In genomic region chr1:26283226-26283853, GRCh38 we compare ENCODE assay signal across 11 cellular contexts. TPM values are rescaled to one million over a fixed set of nuclear protein-coding genes. Genes with fewer than 3 reads are reported as not detected.
DNase-seq lines count a peak whose midpoint lies in the region; ATAC-seq lines count a peak whose summit lies in the region.
"Had no signal": no experiment of that assay in that cellular context is flagged by ENCODE, and none has a peak within 500 bp of the region (broad histone marks: within the 10 kb centered on the region; RNA-seq: fewer than 3 reads in every experiment).

No MANE protein-coding gene starts in this region.

- no peaks in the 10 kb centered on the region for H3K9me3 ChIP-seq in mesenchymal stem cell (ENCODE audit: control insufficient read depth, low read length)
- no peaks in the 10 kb centered on the region for H3K9me3 ChIP-seq in thymus (ENCODE audit: control insufficient read depth)
- H3K9me3 ChIP-seq: heart right ventricle, MG63 had no signal

- H3K27me3 Mint-ChIP-seq in activated CD8-positive, alpha-beta memory T cell treated with anti-CD3 and anti-CD28 coated beads, Interleukin-2, amount 10 ng/mL, durations not matched to agents 7 days and 5 days, result no peaks in the 10 kb centered on the region
- H3K27me3 Mint-ChIP-seq in activated T-cell treated with anti-CD3 and anti-CD28 coated beads, Interleukin-2, amount 50 U/mL, for 72 hours (ENCODE audit: low read depth), result no peaks in the 10 kb centered on the region

- H2BK120ac ChIP-seq in mesenchymal stem cell (ENCODE audit: low read depth, low read length), result no peak overlapping the region

- no peak for ATAC-seq in activated CD8-positive, alpha-beta memory T cell treated with anti-CD3 and anti-CD28 coated beads, Interleukin-2, amount 10 ng/mL, durations not matched to agents 7 days and 5 days
- ATAC-seq in activated T-cell treated with anti-CD3 and anti-CD28 coated beads, Interleukin-2, amount 50 U/mL, for 72 hours (replicated peaks in 1 of 2), result no peak
- no peak for ATAC-seq in GM19351 (IDR thresholded peaks at IDR 0.05; ENCODE audit: unreplicated experiment)
- ATAC-seq: heart right ventricle had no signal

- H2AK5ac ChIP-seq in mesenchymal stem cell (ENCODE audit: low read length, severe bottlenecking), result peak overlapping the region; percentile 34

- peak overlapping the region; percentile 75 for H3K9ac ChIP-seq in mesenchymal stem cell (ENCODE audit: low read length)

- H3K36me3 ChIP-seq in mesenchymal stem cell (ENCODE audit: control insufficient read depth in 1 of 2, insufficient read depth in 2 of 2, low read depth in 1 of 2, low read length in 2 of 2) (peaks cover 24 to 31% of the 10 kb centered on the region in 2 experiments), thymus (ENCODE audit: control insufficient read depth, insufficient read depth) (peaks cover 20% of the 10 kb centered on the region)

- no peak overlapping the region for H3K4ac ChIP-seq in mesenchymal stem cell (ENCODE audit: low read depth in 1 of 2, low read length in 2 of 2)

- DNase-seq in activated CD8-positive, alpha-beta memory T cell treated with anti-CD3 and anti-CD28 coated beads, Interleukin-2, amount 10 ng/mL, durations not matched to agents 7 days and 5 days, result no peak
- no peak for DNase-seq in activated CD8-positive, alpha-beta memory T cell treated with anti-CD3 and anti-CD28 coated beads, Interleukin-2, amount 50 U/mL, for 4 hours
- DNase-seq in activated T-cell treated with anti-CD3 and anti-CD28 coated beads, Interleukin-2, amount 50 U/mL, for 72 hours, result no peak
- DNase-seq in mesenchymal stem cell, result no peak
- DNase-seq in AG20443 (ENCODE audit: low spot score), result no peak
- DNase-seq in COLO829 (ENCODE audit: low spot score), result no peak
- DNase-seq: heart right ventricle; MG63; stimulated activated CD4-positive, alpha-beta T cell treated with anti-CD3 and anti-CD28 coated beads, Interleukin-4, amount 100 ng/mL, for 1 hour had no signal

- H4K8ac ChIP-seq in mesenchymal stem cell (ENCODE audit: low read length), result no peak overlapping the region

- H3K4me3 ChIP-seq in mesenchymal stem cell (ENCODE audit: insufficient read depth in 1 of 2, low read depth in 1 of 2, low read length in 2 of 2) (no peak overlapping the region), thymus (ENCODE audit: low read length) (no peak overlapping the region)
- H3K4me3 ChIP-seq: MG63 had no signal

- H3K9me3 Mint-ChIP-seq in activated CD8-positive, alpha-beta memory T cell treated with anti-CD3 and anti-CD28 coated beads, Interleukin-2, amount 10 ng/mL, durations not matched to agents 7 days and 5 days (ENCODE audit: low read depth), result no peaks in the 10 kb centered on the region
- no peaks in the 10 kb centered on the region for H3K9me3 Mint-ChIP-seq in activated T-cell treated with anti-CD3 and anti-CD28 coated beads, Interleukin-2, amount 50 U/mL, for 72 hours

- H3K18ac ChIP-seq in mesenchymal stem cell (ENCODE audit: low read depth in 1 of 2, low read length in 2 of 2), result peak overlapping the region in 1 of 2 experiments; percentile 13

- peaks cover 49% of the 10 kb centered on the region for H3K36me3 Mint-ChIP-seq in activated CD8-positive, alpha-beta memory T cell treated with anti-CD3 and anti-CD28 coated beads, Interleukin-2, amount 10 ng/mL, durations not matched to agents 7 days and 5 days
- peaks cover 2 to 14% of the 10 kb centered on the region in 2 donors for H3K36me3 Mint-ChIP-seq in activated T-cell treated with anti-CD3 and anti-CD28 coated beads, Interleukin-2, amount 50 U/mL, for 72 hours (ENCODE audit: insufficient read depth in 2 of 2)

- CTCF ChIA-PET in activated CD8-positive, alpha-beta memory T cell treated with anti-CD3 and anti-CD28 coated beads, Interleukin-2, amount 10 ng/mL, durations not matched to agents 7 days and 5 days (lab: Charles Lee), result interaction anchor here (0.9 to 21.9 kb wide), 9 partner anchors 7 to 133 kb away, joined by 3 to 1010 read pairs (median 96); partner anchors contain the start of genes CD52, CEP85, UBXN11 and ZNF683

- peaks cover 86% of the 10 kb centered on the region for H3K4me1 Mint-ChIP-seq in activated CD8-positive, alpha-beta memory T cell treated with anti-CD3 and anti-CD28 coated beads, Interleukin-2, amount 10 ng/mL, durations not matched to agents 7 days and 5 days
- H3K4me1 Mint-ChIP-seq in activated T-cell treated with anti-CD3 and anti-CD28 coated beads, Interleukin-2, amount 50 U/mL, for 72 hours (ENCODE audit: low read depth), result peaks cover 94% of the 10 kb centered on the region

- no peak overlapping the region for H3K14ac ChIP-seq in mesenchymal stem cell (ENCODE audit: low read length in 2 of 2)

- peak overlapping the region; percentile 41 for H4K91ac ChIP-seq in mesenchymal stem cell (ENCODE audit: low read length)

- H3K27ac ChIP-seq in mesenchymal stem cell (ENCODE audit: low read length, poor library complexity, severe bottlenecking) (no peak overlapping the region), thymus (ENCODE audit: low read depth) (peak overlapping the region; percentile 94)

- H3K4me2 ChIP-seq in mesenchymal stem cell (ENCODE audit: low read length, poor library complexity, severe bottlenecking), result no peak overlapping the region

- no peak overlapping the region for H2BK12ac ChIP-seq in mesenchymal stem cell (ENCODE audit: low read length in 2 of 2)

- H3K27me3 ChIP-seq in mesenchymal stem cell (ENCODE audit: control insufficient read depth in 1 of 2, insufficient read depth in 1 of 2, low read length in 2 of 2), result no peaks in the 10 kb centered on the region
- H3K27me3 ChIP-seq in thymus (ENCODE audit: control insufficient read depth, insufficient read depth), result no peaks in the 10 kb centered on the region
- H3K27me3 ChIP-seq: heart right ventricle, MG63 had no signal

- H2AFZ ChIP-seq in mesenchymal stem cell (ENCODE audit: low read depth, low read length), result no peak overlapping the region

- no peak overlapping the region for H2BK15ac ChIP-seq in mesenchymal stem cell (ENCODE audit: low read depth, poor library complexity, severe bottlenecking)

- WGBS in mesenchymal stem cell, result 95% methylated on average over 5 of the region's 5 CpGs
- 97% methylated on average over 5 of the region's 5 CpGs for WGBS in thymus

- H3K23ac ChIP-seq in mesenchymal stem cell (ENCODE audit: low read length in 2 of 2), result no peak overlapping the region

- no peak overlapping the region for H2BK5ac ChIP-seq in mesenchymal stem cell (ENCODE audit: low read depth, low read length, poor library complexity, severe bottlenecking)

- peak overlapping the region; percentile 99 for H3K27ac Mint-ChIP-seq in activated CD8-positive, alpha-beta memory T cell treated with anti-CD3 and anti-CD28 coated beads, Interleukin-2, amount 10 ng/mL, durations not matched to agents 7 days and 5 days
- peak overlapping the region; percentile 48 for H3K27ac Mint-ChIP-seq in activated T-cell treated with anti-CD3 and anti-CD28 coated beads, Interleukin-2, amount 50 U/mL, for 72 hours

- H3K4me3 Mint-ChIP-seq in activated CD8-positive, alpha-beta memory T cell treated with anti-CD3 and anti-CD28 coated beads, Interleukin-2, amount 10 ng/mL, durations not matched to agents 7 days and 5 days, result peak overlapping the region; percentile 69
- H3K4me3 Mint-ChIP-seq in activated T-cell treated with anti-CD3 and anti-CD28 coated beads, Interleukin-2, amount 50 U/mL, for 72 hours, result peak overlapping the region; percentile 48 to 51

- H3K79me1 ChIP-seq in mesenchymal stem cell (replicated peaks; ENCODE audit: low read length, poor library complexity, severe bottlenecking), result peaks cover 15% of the 10 kb centered on the region

- H3K4me1 ChIP-seq in mesenchymal stem cell (ENCODE audit: control insufficient read depth, insufficient read depth, low read depth, low read length), result peaks cover 59% of the 10 kb centered on the region
- peaks cover 68% of the 10 kb centered on the region for H3K4me1 ChIP-seq in thymus (ENCODE audit: control insufficient read depth, insufficient read depth, low read length)

RNA-seq across cellular contexts. Expression of gene SH3BGRL3, which starts 3.5 kb away (rescaled TPM):
- total RNA-seq in activated CD8-positive, alpha-beta memory T cell treated with anti-CD3 and anti-CD28 coated beads, Interleukin-2, amount 10 ng/mL, durations not matched to agents 7 days and 5 days, result 100 to 1,000 TPM; 562 to 632 TPM
- 100 to 1,000 TPM; 148 to 165 TPM for total RNA-seq in activated T-cell treated with anti-CD3 and anti-CD28 coated beads, Interleukin-2, amount 50 U/mL, for 72 hours
- polyA plus RNA-seq in mesenchymal stem cell (2013, experiment 1 of 2), result 416 TPM
- 422 TPM for polyA plus RNA-seq in mesenchymal stem cell (2013, experiment 2 of 2)
- 261 TPM for polyA plus RNA-seq in thymus

RNA-seq across cellular contexts. Expression of gene UBXN11, which starts 23.1 kb away (rescaled TPM):
- 10 to 100 TPM; 27.7 to 39.3 TPM for total RNA-seq in activated CD8-positive, alpha-beta memory T cell treated with anti-CD3 and anti-CD28 coated beads, Interleukin-2, amount 10 ng/mL, durations not matched to agents 7 days and 5 days
- total RNA-seq in activated T-cell treated with anti-CD3 and anti-CD28 coated beads, Interleukin-2, amount 50 U/mL, for 72 hours, result 10 to 100 TPM; 19.1 to 19.3 TPM
- polyA plus RNA-seq in mesenchymal stem cell (2013, experiment 1 of 2), result 8.0 TPM
- polyA plus RNA-seq in mesenchymal stem cell (2013, experiment 2 of 2), result 8.1 TPM
- polyA plus RNA-seq in thymus, result 42.7 TPM

RNA-seq across cellular contexts. Expression of gene CD52, which starts 34.4 kb away (rescaled TPM):
- 100 to 1,000 TPM; 951 to 971 TPM for total RNA-seq in activated CD8-positive, alpha-beta memory T cell treated with anti-CD3 and anti-CD28 coated beads, Interleukin-2, amount 10 ng/mL, durations not matched to agents 7 days and 5 days
- 100 to 1,000 TPM; 213 to 245 TPM for total RNA-seq in activated T-cell treated with anti-CD3 and anti-CD28 coated beads, Interleukin-2, amount 50 U/mL, for 72 hours
- 0.26 TPM for polyA plus RNA-seq in mesenchymal stem cell (2013, experiment 1 of 2)
- polyA plus RNA-seq in mesenchymal stem cell (2013, experiment 2 of 2), result not detected
- polyA plus RNA-seq in thymus, result 1,113 TPM

RNA-seq across cellular contexts. Expression of gene CEP85, which starts 49.3 kb away (rescaled TPM):
- 10 to 100 TPM; 42.0 to 56.3 TPM for total RNA-seq in activated CD8-positive, alpha-beta memory T cell treated with anti-CD3 and anti-CD28 coated beads, Interleukin-2, amount 10 ng/mL, durations not matched to agents 7 days and 5 days
- total RNA-seq in activated T-cell treated with anti-CD3 and anti-CD28 coated beads, Interleukin-2, amount 50 U/mL, for 72 hours, result 10 to 100 TPM; 30.8 to 34.6 TPM
- polyA plus RNA-seq in mesenchymal stem cell (2013, experiment 1 of 2), result 5.2 TPM
- 5.4 TPM for polyA plus RNA-seq in mesenchymal stem cell (2013, experiment 2 of 2)
- polyA plus RNA-seq in thymus, result 9.7 TPM
